ENCODE assay signal across 15 cellular contexts in genomic region chr4:168887809-168888208, GRCh38.
"Had no signal": no experiment of that assay in that cellular context is flagged by ENCODE, and none has a peak within 500 bp of the region (broad histone marks: within the 10 kb centered on the region; RNA-seq: fewer than 3 reads in every experiment).

No MANE protein-coding gene starts in this region.

- H3K4me1 Mint-ChIP-seq: activated CD4-positive, alpha-beta memory T cell treated with anti-CD3 and anti-CD28 coated beads, Interleukin-2, amount 10 ng/mL, durations not matched to agents 7 days and 5 days; stimulated activated effector memory CD8-positive, alpha-beta T cell treated with anti-CD3 and anti-CD28 coated beads, Interleukin-12 subunit alpha, Interleukin-12 subunit beta, amount 100 ng/mL, for 72 hours; T-helper 17 cell had no signal

- H3K4me3 Mint-ChIP-seq: activated CD4-positive, alpha-beta memory T cell treated with anti-CD3 and anti-CD28 coated beads, Interleukin-2, amount 10 ng/mL, durations not matched to agents 7 days and 5 days; activated T-cell treated with anti-CD3 and anti-CD28 coated beads, Interleukin-2, amount 50 U/mL, for 24 hours; natural killer cell treated with Interleukin-12 subunit alpha and Interleukin-12 subunit beta and Interleukin-15 and Interleukin-18, amount 100 ng/mL, for 72 hours; stimulated activated effector memory CD8-positive, alpha-beta T cell treated with anti-CD3 and anti-CD28 coated beads, Interleukin-12 subunit alpha, Interleukin-12 subunit beta, amount 100 ng/mL, for 72 hours; T-helper 17 cell had no signal

- H3K27me3 Mint-ChIP-seq: activated CD4-positive, alpha-beta memory T cell treated with anti-CD3 and anti-CD28 coated beads, Interleukin-2, amount 10 ng/mL, durations not matched to agents 7 days and 5 days; activated T-cell treated with anti-CD3 and anti-CD28 coated beads, Interleukin-2, amount 50 U/mL, for 24 hours; natural killer cell treated with Interleukin-12 subunit alpha and Interleukin-12 subunit beta and Interleukin-15 and Interleukin-18, amount 100 ng/mL, for 72 hours; T-helper 17 cell had no signal

- H3K27ac Mint-ChIP-seq: activated CD4-positive, alpha-beta memory T cell treated with anti-CD3 and anti-CD28 coated beads, Interleukin-2, amount 10 ng/mL, durations not matched to agents 7 days and 5 days; activated T-cell treated with anti-CD3 and anti-CD28 coated beads, Interleukin-2, amount 50 U/mL, for 24 hours; natural killer cell treated with Interleukin-12 subunit alpha and Interleukin-12 subunit beta and Interleukin-15 and Interleukin-18, amount 100 ng/mL, for 72 hours; stimulated activated effector memory CD8-positive, alpha-beta T cell treated with anti-CD3 and anti-CD28 coated beads, Interleukin-12 subunit alpha, Interleukin-12 subunit beta, amount 100 ng/mL, for 72 hours; T-helper 17 cell had no signal

- H3K27me3 ChIP-seq: tibial artery had no signal

- H3K9me3 ChIP-seq: tibial artery had no signal

- ATAC-seq: natural killer cell treated with Interleukin-12 subunit alpha and Interleukin-12 subunit beta and Interleukin-15 and Interleukin-18, amount 100 ng/mL, for 72 hours; stimulated activated effector memory CD8-positive, alpha-beta T cell treated with anti-CD3 and anti-CD28 coated beads, Interleukin-12 subunit alpha, Interleukin-12 subunit beta, amount 100 ng/mL, for 72 hours; T-helper 17 cell had no signal

- H3K36me3 Mint-ChIP-seq: natural killer cell treated with Interleukin-12 subunit alpha and Interleukin-12 subunit beta and Interleukin-15 and Interleukin-18, amount 100 ng/mL, for 72 hours; stimulated activated effector memory CD8-positive, alpha-beta T cell treated with anti-CD3 and anti-CD28 coated beads, Interleukin-12 subunit alpha, Interleukin-12 subunit beta, amount 100 ng/mL, for 72 hours had no signal

- DNase-seq: activated CD4-positive, alpha-beta memory T cell treated with anti-CD3 and anti-CD28 coated beads, Interleukin-2, amount 10 ng/mL, durations not matched to agents 7 days and 5 days; activated CD4-positive, alpha-beta T cell treated with anti-CD3 and anti-CD28 coated beads for 4 hours; activated naive CD4-positive, alpha-beta T cell treated with anti-CD3 and anti-CD28 coated beads, Interleukin-2, amount 50 U/mL, for 16 hours; activated T-cell treated with anti-CD3 and anti-CD28 coated beads, Interleukin-2, amount 50 U/mL, for 24 hours; caudate nucleus; foreskin fibroblast; head of caudate nucleus; left cardiac atrium; nucleus accumbens; T-helper 17 cell; tibial artery had no signal

- H3K4me3 ChIP-seq: coronary artery, lung, tibial artery had no signal

- H3K9me3 Mint-ChIP-seq: activated CD4-positive, alpha-beta memory T cell treated with anti-CD3 and anti-CD28 coated beads, Interleukin-2, amount 10 ng/mL, durations not matched to agents 7 days and 5 days; activated T-cell treated with anti-CD3 and anti-CD28 coated beads, Interleukin-2, amount 50 U/mL, for 24 hours; natural killer cell treated with Interleukin-12 subunit alpha and Interleukin-12 subunit beta and Interleukin-15 and Interleukin-18, amount 100 ng/mL, for 72 hours; stimulated activated effector memory CD8-positive, alpha-beta T cell treated with anti-CD3 and anti-CD28 coated beads, Interleukin-12 subunit alpha, Interleukin-12 subunit beta, amount 100 ng/mL, for 72 hours had no signal
